ENCODE assay signal across 26 cellular contexts in the genomic region with DNA sequence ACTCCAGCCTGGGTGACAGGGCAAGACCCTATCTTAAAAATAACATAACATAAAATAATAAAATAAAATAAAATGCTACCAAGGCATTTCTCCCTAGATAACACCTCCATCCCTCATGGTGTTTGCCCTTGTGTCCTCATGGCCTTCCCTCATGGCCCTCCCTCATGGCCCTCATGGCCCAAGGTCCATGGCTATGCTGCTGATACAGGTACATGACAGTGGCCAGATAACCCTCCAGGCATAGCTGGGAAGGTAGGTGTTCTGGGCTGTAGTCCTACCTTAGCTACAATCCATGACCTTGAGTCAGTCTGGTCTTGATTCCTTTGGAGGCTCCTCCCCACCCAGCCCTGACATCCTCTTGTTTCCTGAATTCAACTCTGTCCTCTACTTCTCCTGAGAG.
DNase-seq lines count a peak whose midpoint lies in the region; ATAC-seq, FAIRE-seq and TF ChIP-seq lines count a peak whose summit lies in the region.
"Had no signal": no experiment of that assay in that cellular context is flagged by ENCODE, and none has a peak within 500 bp of the region (broad histone marks: within the 10 kb centered on the region; RNA-seq: fewer than 3 reads in every experiment).

No MANE protein-coding gene starts in this region.

- H4K91ac ChIP-seq in trophoblast cell (ENCODE audit: low read depth, low read length): no peak overlapping the region

- H3K79me1 ChIP-seq in trophoblast cell (ENCODE audit: low read length): peaks cover 2% of the 10 kb centered on the region

- H3K4me2 ChIP-seq in osteoblast (ENCODE audit: insufficient read depth, low read length) (no peak overlapping the region), trophoblast cell (ENCODE audit: low read length) (no peak overlapping the region)
- H3K4me2 ChIP-seq: A549; BLaER1 treated with 17β-estradiol and CSF1 and Interleukin-3, amounts not matched to agents 10 nM and 100 nM had no signal

- H3K27me3 Mint-ChIP-seq in nephron (ENCODE audit: low read depth): no peaks in the 10 kb centered on the region
- H3K27me3 Mint-ChIP-seq: B cell; CD4-positive, alpha-beta T cell had no signal

- no peak overlapping the region for H2BK12ac ChIP-seq in trophoblast cell (ENCODE audit: low read length)

- DNase-seq in epithelial cell of esophagus (ENCODE audit: low read depth) (peak; percentile 16), osteoblast (ENCODE audit: insufficient read length, low spot score, missing footprints) (peak; percentile 54), trophoblast cell (peak; percentile 90 to 91), NAMALWA (ENCODE audit: low spot score) (no peak), GM19239 (ENCODE audit: insufficient read length, low spot score) (no peak), NOMO-1 treated with dmso at 0.1 percent for 144 hours (lab: John Stamatoyannopoulos, UW; ENCODE audit: unreplicated experiment) (no peak)
- DNase-seq: AML-193; CD4-positive, alpha-beta T cell; CD8-positive, alpha-beta memory T cell; COR-L47; DMS 273 treated with DMSO at 0.1 percent for 48 hours; DMS153; DMS53; DMS79; DND-41; EL; GDM1 had no signal

- H3K4ac ChIP-seq in trophoblast cell (ENCODE audit: low read depth, low read length): no peak overlapping the region

- H3K4me3 ChIP-seq in epithelial cell of esophagus (ENCODE audit: low read length) (no peak overlapping the region), osteoblast (ENCODE audit: insufficient read depth, low read length) (no peak overlapping the region), trophoblast cell (ENCODE audit: low read depth, low read length) (no peak overlapping the region)
- H3K4me3 ChIP-seq: A549; BLaER1 treated with 17β-estradiol and CSF1 and Interleukin-3, amounts not matched to agents 10 nM and 100 nM; GM12878 had no signal

- no peak overlapping the region for H3K14ac ChIP-seq in trophoblast cell (ENCODE audit: low read length)

- H3K4me1 ChIP-seq in osteoblast (ENCODE audit: insufficient read depth, low read length): no peaks in the 10 kb centered on the region
- peaks cover 22 to 29% of the 10 kb centered on the region in 2 experiments for H3K4me1 ChIP-seq in trophoblast cell (ENCODE audit: control insufficient read depth in 1 of 2, insufficient read depth in 2 of 2, low read length in 2 of 2)
- H3K4me1 ChIP-seq: A549; BLaER1 treated with 17β-estradiol and CSF1 and Interleukin-3, amounts not matched to agents 10 nM and 100 nM had no signal

- H2BK120ac ChIP-seq in trophoblast cell (ENCODE audit: insufficient read depth, low read length, poor library complexity): no peak overlapping the region

- H3K79me2 ChIP-seq in osteoblast (ENCODE audit: insufficient read depth, low read length) (no peaks in the 10 kb centered on the region), trophoblast cell (ENCODE audit: control insufficient read depth, insufficient read depth, low read length, poor library complexity) (no peaks in the 10 kb centered on the region)

- no peak for ATAC-seq in HG03571 (IDR thresholded peaks at IDR 0.05; ENCODE audit: unreplicated experiment)
- ATAC-seq: A549, GM12878 had no signal

- FAIRE-seq in GM19239 (lab: Jason Lieb, UNC): no peak
- FAIRE-seq: A549, GM12878, GM12892 had no signal

- H3K18ac ChIP-seq in trophoblast cell (ENCODE audit: low read length): no peak overlapping the region

- no peak overlapping the region for H3K4me3 Mint-ChIP-seq in nephron
- H3K4me3 Mint-ChIP-seq: B cell; CD4-positive, alpha-beta T cell; CD8-positive, alpha-beta memory T cell had no signal

- H2AFZ ChIP-seq in osteoblast (ENCODE audit: low read length) (no peak overlapping the region), trophoblast cell (ENCODE audit: insufficient read depth, low read length, poor library complexity) (no peak overlapping the region)

- H2AK5ac ChIP-seq in trophoblast cell (ENCODE audit: low read length): no peak overlapping the region

- H3K23ac ChIP-seq in trophoblast cell (ENCODE audit: low read length): no peak overlapping the region

- peaks cover 4% of the 10 kb centered on the region for H3K9me3 Mint-ChIP-seq in nephron
- H3K9me3 Mint-ChIP-seq: CD4-positive, alpha-beta T cell; CD8-positive, alpha-beta memory T cell had no signal

- H3K4me1 Mint-ChIP-seq in nephron: peaks cover 43% of the 10 kb centered on the region
- H3K4me1 Mint-ChIP-seq: B cell; CD8-positive, alpha-beta memory T cell had no signal

- no peak overlapping the region for H4K12ac ChIP-seq in trophoblast cell (ENCODE audit: low read depth, low read length)

- H3K9ac ChIP-seq in trophoblast cell (ENCODE audit: low read length): no peak overlapping the region
- H3K9ac ChIP-seq: BLaER1 treated with 17β-estradiol and CSF1 and Interleukin-3, amounts not matched to agents 10 nM and 100 nM had no signal

- H4K20me1 ChIP-seq in osteoblast (ENCODE audit: insufficient read depth, low read length): no peaks in the 10 kb centered on the region

- no peak for TF ChIP-seq CTCF in epithelial cell of esophagus (IDR thresholded peaks at IDR 0.05; ENCODE audit: insufficient read depth, low read depth, low read length, missing control alignments)
- no peak for TF ChIP-seq CTCF in nephron (IDR thresholded peaks at IDR 0.05; ENCODE audit: unreplicated experiment in 3 of 3)
- TF ChIP-seq CTCF in osteoblast (IDR thresholded peaks at IDR 0.05; ENCODE audit: extremely low read depth, low read depth, low read length): no peak

- peak overlapping the region; percentile 42 to 84 (median 73) for H3K27ac Mint-ChIP-seq in nephron
- H3K27ac Mint-ChIP-seq: B cell; CD4-positive, alpha-beta T cell; CD8-positive, alpha-beta memory T cell had no signal

- H3K27me3 ChIP-seq in osteoblast (ENCODE audit: insufficient read depth, low read length) (peaks cover 43% of the 10 kb centered on the region), trophoblast cell (ENCODE audit: insufficient read depth, low read length) (no peaks in the 10 kb centered on the region)

- H3K9me3 ChIP-seq in osteoblast (ENCODE audit: low read depth, low read length) (no peaks in the 10 kb centered on the region), trophoblast cell (ENCODE audit: insufficient read depth, low read depth, low read length) (no peaks in the 10 kb centered on the region)
- H3K9me3 ChIP-seq: A549; BLaER1 treated with 17β-estradiol and CSF1 and Interleukin-3, amounts not matched to agents 10 nM and 100 nM had no signal

- H3K27ac ChIP-seq in osteoblast (ENCODE audit: low read depth, low read length): no peak overlapping the region
- H3K27ac ChIP-seq in trophoblast cell (ENCODE audit: low read depth, low read length): no peak overlapping the region
- H3K27ac ChIP-seq: 22Rv1; A549; BLaER1 treated with 17β-estradiol and CSF1 and Interleukin-3, amounts not matched to agents 10 nM and 100 nM; C4-2B had no signal

- no peak overlapping the region for H4K8ac ChIP-seq in trophoblast cell (ENCODE audit: low read depth, low read length)

- H3K36me3 ChIP-seq in osteoblast (ENCODE audit: insufficient read depth, low read length): no peaks in the 10 kb centered on the region
- H3K36me3 ChIP-seq in trophoblast cell (ENCODE audit: control insufficient read depth in 1 of 2, insufficient read depth in 2 of 2, low read length in 2 of 2): no peaks in the 10 kb centered on the region
- H3K36me3 ChIP-seq: BLaER1 treated with 17β-estradiol and CSF1 and Interleukin-3, amounts not matched to agents 10 nM and 100 nM had no signal

- H3K36me3 Mint-ChIP-seq in nephron (ENCODE audit: low read depth): no peaks in the 10 kb centered on the region
- H3K36me3 Mint-ChIP-seq: CD8-positive, alpha-beta memory T cell had no signal

- no peak overlapping the region for H2BK5ac ChIP-seq in trophoblast cell (ENCODE audit: low read depth, low read length, poor library complexity)

Comparison
In these comparisons a context has a peak if more than half of its experiments do, and no peak if none do; other contexts are left out.
1. DNase-seq: peak in epithelial cell of esophagus (single experiment), osteoblast (single experiment) and trophoblast cell (2 of 2); none in NAMALWA (single experiment), GM19239 (single experiment) and NOMO-1 treated with dmso at 0.1 percent for 144 hours (single experiment).